Comparison of ENCODE assay signal across 8 cellular contexts in the genomic region with DNA sequence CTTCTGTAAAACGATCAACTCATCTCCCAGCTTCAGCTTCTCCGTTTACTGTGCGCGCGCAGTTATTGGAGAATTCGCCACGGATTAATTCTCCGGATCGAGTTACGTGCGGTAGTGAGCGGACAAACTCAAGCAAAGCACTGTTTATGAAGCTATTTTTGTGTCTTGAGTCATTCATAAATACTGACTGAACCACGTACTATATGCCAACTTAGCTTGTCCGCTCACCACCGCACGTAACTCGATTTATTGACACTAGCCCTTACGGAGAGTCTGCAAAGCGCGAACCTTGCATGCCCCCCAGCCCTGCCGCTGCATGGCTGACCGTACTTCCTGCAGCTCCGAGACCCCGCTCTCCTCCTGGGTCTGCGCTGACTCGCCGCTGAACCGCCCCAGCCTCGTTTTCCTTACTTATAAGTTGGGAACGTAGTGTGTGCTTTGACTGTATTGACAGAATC. TPM values are rescaled to one million over a fixed set of nuclear protein-coding genes. Genes with fewer than 3 reads are reported as not detected.
DNase-seq lines count a peak whose midpoint lies in the region; ATAC-seq, FAIRE-seq and TF ChIP-seq lines count a peak whose summit lies in the region.

No MANE protein-coding gene starts in this region.

- peak overlapping the region; percentile 85 for H3K4me3 ChIP-seq in CD8-positive, alpha-beta T cell (ENCODE audit: low read depth, low read length)
- peak overlapping the region; percentile 53 to 98 (median 85) for H3K4me3 ChIP-seq in H1 (ENCODE audit: extremely low read depth in 1 of 4, insufficient read depth in 2 of 4, low read depth in 3 of 4, low read length in 4 of 4)
- peak overlapping the region; percentile 47 to 85 (median 66) for H3K4me3 ChIP-seq in thyroid gland (replicated peaks in 1 of 3)

- H3K14ac ChIP-seq in H1 (ENCODE audit: insufficient read length): no peak overlapping the region

- peak overlapping the region; percentile 63 to 70 for H3K4me2 ChIP-seq in H1 (ENCODE audit: insufficient read depth in 1 of 2, low read depth in 2 of 2, low read length in 2 of 2)

- H3K36me3 ChIP-seq in CD8-positive, alpha-beta T cell (ENCODE audit: insufficient read depth, low read length): no peaks in the 10 kb centered on the region
- H3K36me3 ChIP-seq in H1 (ENCODE audit: control insufficient read depth in 2 of 4, insufficient read depth in 4 of 4, low read length in 3 of 4): no peaks in the 10 kb centered on the region
- no peaks in the 10 kb centered on the region for H3K36me3 ChIP-seq in thyroid gland

- H2AK5ac ChIP-seq in H1 (ENCODE audit: low read depth, low read length): no peak overlapping the region

- no peaks in the 10 kb centered on the region for H3K27me3 ChIP-seq in CD8-positive, alpha-beta T cell (ENCODE audit: insufficient read depth, low read length)
- H3K27me3 ChIP-seq in H1 (replicated peaks in 1 of 4; ENCODE audit: control insufficient read depth in 3 of 4, extremely low read depth in 1 of 4, insufficient read depth in 3 of 4, low read length in 3 of 4) (no peaks in the 10 kb centered on the region), thyroid gland (no peaks in the 10 kb centered on the region)

- peak overlapping the region; percentile 23 for H3K27ac Mint-ChIP-seq in CD8-positive, alpha-beta T cell
- H3K27ac Mint-ChIP-seq in mesothelial cell of epicardium: peak overlapping the region; percentile 80

- no peak overlapping the region for H2BK12ac ChIP-seq in H1 (ENCODE audit: low read depth, low read length)

- H4K5ac ChIP-seq in H1 (ENCODE audit: insufficient read length, low read depth, low read length): peak overlapping the region; percentile 6

- CTCF ChIA-PET in CD8-positive, alpha-beta T cell (lab: Charles Lee): interaction anchor here (0.7 to 3.7 kb wide), 16 partner anchors 8 to 159 kb away, joined by 3 to 25 read pairs (median 4); a partner anchor contains a TSS
- CTCF ChIA-PET in H1 (lab: Charles Lee; ENCODE audit: partially characterized antibody): interaction anchor here (0.7 to 1.9 kb wide), 11 partner anchors 11 to 109 kb away, joined by 3 to 10 read pairs (median 4); a partner anchor contains a TSS

- FAIRE-seq in H1 (lab: Jason Lieb, UNC): no peak

- H3K4me3 Mint-ChIP-seq in CD8-positive, alpha-beta T cell: peak overlapping the region; percentile 87
- peak overlapping the region; percentile 89 for H3K4me3 Mint-ChIP-seq in mesothelial cell of epicardium

- peak overlapping the region; percentile 81 for H2AFZ ChIP-seq in H1 (ENCODE audit: low read length)

- peaks cover 14 to 52% of the 10 kb centered on the region in 2 experiments for H3K79me2 ChIP-seq in H1 (ENCODE audit: control insufficient read depth in 1 of 2, insufficient read depth in 2 of 2, low read length in 2 of 2)

- H3K36me3 Mint-ChIP-seq in CD8-positive, alpha-beta T cell: peaks cover 3% of the 10 kb centered on the region
- no peaks in the 10 kb centered on the region for H3K36me3 Mint-ChIP-seq in mesothelial cell of epicardium

- no peak overlapping the region; the same call in 1 of the 2 replicates for H4K8ac ChIP-seq in H1 (ENCODE audit: extremely low read depth, insufficient read depth, low read length)

- peak; percentile 10 for ATAC-seq in CD8-positive, alpha-beta T cell
- ATAC-seq in GM19372 (IDR thresholded peaks at IDR 0.05; ENCODE audit: low read depth, unreplicated experiment) (peak; percentile 18), HG03565 (IDR thresholded peaks at IDR 0.05; ENCODE audit: unreplicated experiment) (peak; percentile 6), SK-N-SH treated with all-trans-retinoic acid at 6 μM for 48 hours (peak; percentile 47)

- H3K23me2 ChIP-seq in H1 (ENCODE audit: low read depth, low read length): peaks cover 4% of the 10 kb centered on the region; the same call in 1 of the 2 replicates

- peak overlapping the region; percentile 48; the same call in 1 of the 2 replicates for H2BK5ac ChIP-seq in H1 (ENCODE audit: low read depth, low read length)

- intact Hi-C loops in CD8-positive, alpha-beta T cell (cut with DNase I, micrococcal nuclease): loop anchor here (2.0 to 5.0 kb wide), 3 partner anchors 156 to 306 kb away; a partner anchor contains a TSS
- intact Hi-C loops in thyroid gland (cut with DNase I): no loop called here

- TF ChIP-seq CTCF in CD8-positive, alpha-beta T cell (IDR thresholded peaks at IDR 0.05): no peak
- TF ChIP-seq CTCF in H1 (IDR thresholded peaks at IDR 0.05; ENCODE audit: control extremely low read depth in 1 of 3, insufficient read depth in 1 of 3, low read depth in 1 of 3, low read length in 3 of 3): peak in 1 of 3 experiments; percentile 6; a peak in 1 of 4 replicates
- no peak for TF ChIP-seq CTCF in mesothelial cell of epicardium (IDR thresholded peaks at IDR 0.05; ENCODE audit: unreplicated experiment)
- no peak for TF ChIP-seq CTCF in thyroid gland (IDR thresholded peaks at IDR 0.05)

- H3K27me3 Mint-ChIP-seq in CD8-positive, alpha-beta T cell (ENCODE audit: low read depth): no peaks in the 10 kb centered on the region
- no peaks in the 10 kb centered on the region for H3K27me3 Mint-ChIP-seq in mesothelial cell of epicardium (ENCODE audit: low read depth)

- 1% methylated on average over 29 of the region's 30 CpGs; no CpG with 5 or more reads in 1 of the 2 experiments for WGBS in H1 (ENCODE audit: extremely low coverage in 1 of 2, insufficient coverage in 1 of 2, insufficient read length in 1 of 2, insufficient replicate concordance in 2 of 2, low coverage in 1 of 2, low lambda C conversion rate in 2 of 2, missing lambda C conversion rate in 1 of 2), 2 experiments
- WGBS in thyroid gland, 2 donors: 1% methylated on average over 26 to 30 of the region's 30 CpGs

- H4K20me1 ChIP-seq in H1 (replicated peaks in 1 of 2; ENCODE audit: control insufficient read depth in 1 of 2, insufficient read depth in 2 of 2, low read length in 2 of 2): peaks cover 0 to 7% of the 10 kb centered on the region in 2 experiments

- H2BK15ac ChIP-seq in H1 (ENCODE audit: low read length): no peak overlapping the region

- POLR2A ChIA-PET in CD8-positive, alpha-beta T cell (lab: Charles Lee): interaction anchor here (0.6 to 3.4 kb wide), 4 partner anchors 18 to 159 kb away, joined by 4 to 41 read pairs (median 10); a partner anchor contains a TSS
- POLR2A ChIA-PET in H1 (lab: Charles Lee; ENCODE audit: partially characterized antibody): interaction anchor here (0.8 to 3.9 kb wide), 6 partner anchors 70 to 193 kb away, joined by 3 to 48 read pairs (median 4); a partner anchor contains a TSS

- no peak for TF ChIP-seq EP300 in H1 (IDR thresholded peaks at IDR 0.05; ENCODE audit: borderline replicate concordance in 1 of 2, low read depth in 2 of 2, low read length in 2 of 2)

- TF ChIP-seq RAD21 in H1 (IDR thresholded peaks at IDR 0.05 in 1 of 2, conservative IDR thresholded peaks at IDR 0.05 in 1 of 2; ENCODE audit: low read depth in 2 of 2, low read length in 2 of 2): no peak

- H3K4me1 ChIP-seq in CD8-positive, alpha-beta T cell (ENCODE audit: insufficient read depth, low read length): peaks cover 32% of the 10 kb centered on the region
- H3K4me1 ChIP-seq in H1 (replicated peaks in 1 of 4; ENCODE audit: control insufficient read depth in 3 of 4, insufficient read depth in 4 of 4, low read length in 3 of 4): peaks cover 0 to 18% (median 2%) of the 10 kb centered on the region in 4 experiments; a peak in 4 of 7 replicates
- peaks cover 15 to 24% of the 10 kb centered on the region in 2 donors for H3K4me1 ChIP-seq in thyroid gland

- H3K79me1 ChIP-seq in H1 (ENCODE audit: low read depth, low read length): peaks cover 4% of the 10 kb centered on the region; the same call in 1 of the 2 replicates

- TF ChIP-seq POLR2A in H1 (IDR thresholded peaks at IDR 0.05; ENCODE audit: control extremely low read depth in 1 of 2, low read depth in 2 of 2, low read length in 2 of 2): no peak
- TF ChIP-seq POLR2A in thyroid gland (IDR thresholded peaks at IDR 0.05): no peak

- H3K9me3 ChIP-seq in CD8-positive, alpha-beta T cell (ENCODE audit: low read length): no peaks in the 10 kb centered on the region
- H3K9me3 ChIP-seq in H1 (ENCODE audit: insufficient read depth in 2 of 2, low read depth in 1 of 2, low read length in 1 of 2) (no peaks in the 10 kb centered on the region), thyroid gland (no peaks in the 10 kb centered on the region)

- H2BK20ac ChIP-seq in H1 (ENCODE audit: low read length): no peak overlapping the region

- H3K4me1 Mint-ChIP-seq in CD8-positive, alpha-beta T cell (ENCODE audit: low read depth): peaks cover 45% of the 10 kb centered on the region
- peaks cover 43% of the 10 kb centered on the region for H3K4me1 Mint-ChIP-seq in mesothelial cell of epicardium

- peak overlapping the region; percentile 79 for H3K4ac ChIP-seq in H1 (replicated peaks; ENCODE audit: insufficient read length, low read depth, low read length)

- H4K91ac ChIP-seq in H1 (replicated peaks; ENCODE audit: insufficient read length, low read length): no peak overlapping the region

- no peaks in the 10 kb centered on the region for H3K9me3 Mint-ChIP-seq in CD8-positive, alpha-beta T cell
- no peaks in the 10 kb centered on the region for H3K9me3 Mint-ChIP-seq in mesothelial cell of epicardium

- no peak overlapping the region for H3K56ac ChIP-seq in H1 (replicated peaks; ENCODE audit: insufficient read length, low read depth, low read length)

- DNase-seq in CD8-positive, alpha-beta T cell: peak in 4 of 7 experiments; percentile 16 to 60 (median 30)
- DNase-seq in H1 (ENCODE audit: low read depth in 1 of 2, low spot score in 2 of 2) (no peak), mesothelial cell of epicardium (ENCODE audit: low spot score in 2 of 2, unreplicated experiment in 2 of 2) (peak; percentile 27 to 49), thyroid gland (peak; percentile 18 to 21), NCI-H1048 (lab: John Stamatoyannopoulos, UW) (no peak)

- peak overlapping the region; percentile 51 for H3K27ac ChIP-seq in CD8-positive, alpha-beta T cell (ENCODE audit: low read depth, low read length)
- H3K27ac ChIP-seq in H1 (ENCODE audit: low read depth, low read length) (peak overlapping the region; percentile 76; the same call in 1 of the 2 replicates), thyroid gland (peak overlapping the region in 2 of 3 donors; percentile 79 to 89)

- no peak overlapping the region for H3K23ac ChIP-seq in H1 (ENCODE audit: insufficient read length)

- H2BK120ac ChIP-seq in H1 (replicated peaks; ENCODE audit: low read depth, low read length): peak overlapping the region; percentile 90

- H3K18ac ChIP-seq in H1 (ENCODE audit: extremely low read depth, low read length): no peak overlapping the region

- H3K9ac ChIP-seq in H1 (replicated peaks in 1 of 4; ENCODE audit: extremely low read depth in 1 of 4, low read depth in 3 of 4, low read length in 3 of 4): peak overlapping the region; percentile 46 to 86 (median 65); a peak in 6 of 7 replicates

RNA-seq across cellular contexts. Expression of a gene that starts 0.8 kb away (rescaled TPM):
- 10 to 100 TPM; 27.9 to 29.0 TPM for total RNA-seq in CD8-positive, alpha-beta T cell
- total RNA-seq in H1 (2021; fragmentation: NEBNext Ultra II Directional; extraction: Animal tissue kit (Norgen Biotek cat#: 25700)): 49.9 and 51.2 TPM in 2 replicates
- 12.4 and 20.2 TPM in 2 replicates for polyA plus RNA-seq in H1 (2011; rRNA removed)
- 29.8 TPM for polyA plus RNA-seq in H1 (2011; cell fraction: cytosol; rRNA removed)
- polyA plus RNA-seq in H1 (2011; cell fraction: nucleus; rRNA removed): 17.5 TPM
- 33.4 to 39.8 TPM (median 35.2 TPM) in 4 replicates for polyA plus RNA-seq in H1 (2012, experiment 1 of 2)
- 7.6 TPM for polyA plus RNA-seq in H1 (2012, experiment 2 of 2)
- 34.2 TPM for polyA plus RNA-seq in H1 (2013, experiment 1 of 2)
- polyA plus RNA-seq in H1 (2013, experiment 2 of 2): 34.1 TPM
- 23.2 and 26.2 TPM in 2 replicates for polyA minus RNA-seq in H1 (2011; rRNA and poly(A)+ RNA removed)
- 20.2 TPM for polyA minus RNA-seq in H1 (2011; cell fraction: cytosol; rRNA and poly(A)+ RNA removed)
- 25.1 TPM for polyA minus RNA-seq in H1 (2011; cell fraction: nucleus; rRNA and poly(A)+ RNA removed)
- total RNA-seq in mesothelial cell of epicardium (66.5 to 67.5 TPM (median 67.4 TPM) in 3 replicates), thyroid gland (10 to 100 TPM; 16.5 to 22.2 (median 17.3) TPM)

RNA-seq across cellular contexts. Expression of a gene that starts 18.1 kb away (rescaled TPM):
- total RNA-seq in CD8-positive, alpha-beta T cell: 1 to 10 TPM in 1 of 2 experiments, under 1 TPM in 1; 0.43 to 1.3 TPM
- 0.34 TPM in 2 replicates for total RNA-seq in H1 (2021; fragmentation: NEBNext Ultra II Directional; extraction: Animal tissue kit (Norgen Biotek cat#: 25700))
- 0.16 and 0.27 TPM in 2 replicates for polyA plus RNA-seq in H1 (2011; rRNA removed)
- 0.23 TPM for polyA plus RNA-seq in H1 (2011; cell fraction: cytosol; rRNA removed)
- polyA plus RNA-seq in H1 (2011; cell fraction: nucleus; rRNA removed): 0.16 TPM
- polyA plus RNA-seq in H1 (2012, experiment 1 of 2): 0.48 to 0.80 TPM (median 0.63 TPM) in 4 replicates
- not detected for polyA plus RNA-seq in H1 (2012, experiment 2 of 2)
- 0.47 TPM for polyA plus RNA-seq in H1 (2013, experiment 1 of 2)
- 0.61 TPM for polyA plus RNA-seq in H1 (2013, experiment 2 of 2)
- polyA minus RNA-seq in H1 (2011; rRNA and poly(A)+ RNA removed): 0.10 and 0.25 TPM in 2 replicates
- not detected for polyA minus RNA-seq in H1 (2011; cell fraction: cytosol; rRNA and poly(A)+ RNA removed)
- 0.70 TPM for polyA minus RNA-seq in H1 (2011; cell fraction: nucleus; rRNA and poly(A)+ RNA removed)
- total RNA-seq in mesothelial cell of epicardium (0.73 to 1.7 TPM (median 0.97 TPM) in 3 replicates), thyroid gland (1 to 10 TPM; 1.7 to 9.1 (median 3.3) TPM)

Comparison
In these comparisons a context has a peak if more than half of its experiments do, and no peak if none do; other contexts are left out.
1. DNase-seq: peak in CD8-positive, alpha-beta T cell (4 of 7), mesothelial cell of epicardium (2 of 2) and thyroid gland (2 of 2); none in H1 (0 of 2) and NCI-H1048 (single experiment).
2. Peak in every context shown above with its lines, with median percentiles within 50 percentile points of each other: ATAC-seq, H3K27ac ChIP-seq and H3K4me3 ChIP-seq.